Comparison of ENCODE assay signal across 8 cellular contexts in the genomic region with DNA sequence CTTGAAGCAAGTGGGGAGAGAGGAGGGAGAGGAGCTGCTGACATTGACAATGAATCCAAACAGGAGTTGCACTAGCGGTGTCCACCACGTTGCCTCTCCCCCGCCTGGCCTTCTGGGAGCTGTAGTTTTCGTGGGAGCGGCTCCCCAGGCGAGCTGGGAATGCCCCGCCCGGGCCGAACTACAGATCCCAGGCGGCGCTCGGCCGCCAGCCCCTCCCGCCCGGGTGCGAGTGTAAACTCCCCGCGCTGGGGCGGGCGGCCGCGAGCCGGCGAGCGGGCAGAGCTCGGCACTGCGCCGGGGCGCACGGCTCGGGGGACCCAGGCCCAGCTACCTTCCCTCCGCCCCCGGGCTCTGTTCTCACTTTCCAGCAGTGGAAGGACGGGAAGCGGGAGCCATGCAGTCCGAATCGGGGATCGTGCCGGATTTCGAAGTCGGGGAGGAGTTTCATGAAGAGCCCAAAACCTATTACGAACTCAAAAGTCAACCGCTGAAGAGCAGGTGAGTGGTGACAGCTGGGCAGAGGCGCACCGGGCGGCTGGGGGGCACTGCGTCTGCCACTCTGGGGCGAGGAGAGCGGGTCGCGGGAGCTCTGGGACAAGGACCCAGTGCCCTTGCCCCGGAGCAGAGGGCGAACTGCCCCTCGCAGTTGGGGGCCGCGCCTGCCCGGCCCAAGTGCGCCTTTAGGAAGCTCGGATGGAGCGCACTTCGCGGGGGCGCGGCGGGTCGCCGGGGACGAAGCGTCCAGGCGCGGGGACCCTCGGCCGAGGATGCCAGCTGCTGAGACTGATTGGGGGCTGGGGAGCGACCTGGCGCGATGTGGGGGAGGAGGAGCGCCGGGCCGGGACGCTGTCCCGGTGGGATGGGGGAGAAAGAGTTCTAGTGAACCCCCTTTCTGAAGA. TPM values are rescaled to one million over a fixed set of nuclear protein-coding genes. Genes with fewer than 3 reads are reported as not detected.
A peak's percentile ranks its signal among the peaks of the same experiment; 100 is the strongest.
DNase-seq lines count a peak whose midpoint lies in the region; ATAC-seq and TF ChIP-seq lines count a peak whose summit lies in the region.

A gene with protein sequence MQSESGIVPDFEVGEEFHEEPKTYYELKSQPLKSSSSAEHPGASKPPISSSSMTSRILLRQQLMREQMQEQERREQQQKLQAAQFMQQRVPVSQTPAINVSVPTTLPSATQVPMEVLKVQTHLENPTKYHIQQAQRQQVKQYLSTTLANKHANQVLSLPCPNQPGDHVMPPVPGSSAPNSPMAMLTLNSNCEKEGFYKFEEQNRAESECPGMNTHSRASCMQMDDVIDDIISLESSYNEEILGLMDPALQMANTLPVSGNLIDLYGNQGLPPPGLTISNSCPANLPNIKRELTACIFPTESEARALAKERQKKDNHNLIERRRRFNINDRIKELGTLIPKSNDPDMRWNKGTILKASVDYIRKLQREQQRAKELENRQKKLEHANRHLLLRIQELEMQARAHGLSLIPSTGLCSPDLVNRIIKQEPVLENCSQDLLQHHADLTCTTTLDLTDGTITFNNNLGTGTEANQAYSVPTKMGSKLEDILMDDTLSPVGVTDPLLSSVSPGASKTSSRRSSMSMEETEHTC (plus strand): TSS at position 261 of the 899 bp plus-strand sequence. CDS start 134 bp downstream, at position 395.

- no peaks in the 10 kb centered on the region for H3K36me3 ChIP-seq in BE2C
- H3K36me3 ChIP-seq in muscle layer of colon (ENCODE audit: insufficient read depth, low read length): no peaks in the 10 kb centered on the region

- H3K4me3 Mint-ChIP-seq in activated B cell treated with CpG ODN at 0.5 μM for 24 hours: peak within 1 kb of the TSS; percentile 33

- H3K27ac ChIP-seq in muscle layer of colon (ENCODE audit: low read depth, low read length): peak within 1 kb of the TSS; percentile 89

- no peaks in the 10 kb centered on the region for H3K9me3 Mint-ChIP-seq in activated B cell treated with CpG ODN at 0.5 μM for 24 hours

- H3K36me3 Mint-ChIP-seq in activated B cell treated with CpG ODN at 0.5 μM for 24 hours (ENCODE audit: low read depth): no peaks in the 10 kb centered on the region

- H3K4me3 ChIP-seq in BE2C (ENCODE audit: low read depth, low read length) (peak within 1 kb of the TSS; percentile 65), fibroblast of mammary gland (ENCODE audit: control insufficient read depth, low read depth, low read length) (peak within 1 kb of the TSS; percentile 88), muscle layer of colon (ENCODE audit: low read depth in 1 of 2, low read length in 2 of 2) (peak within 1 kb of the TSS; percentile 70 to 75)

- ATAC-seq in GM18909 (IDR thresholded peaks at IDR 0.05; ENCODE audit: poor library complexity, unreplicated experiment): peak; percentile 98
- peak; percentile 98 for ATAC-seq in HG03095 (IDR thresholded peaks at IDR 0.05; ENCODE audit: unreplicated experiment)
- ATAC-seq in activated B cell treated with CpG ODN at 0.5 μM for 24 hours (ENCODE audit: low read depth): peak; percentile 47

- TF ChIP-seq CTCF in BE2C (IDR thresholded peaks at IDR 0.05; ENCODE audit: low read depth, low read length): no peak
- no peak for TF ChIP-seq CTCF in activated B cell treated with CpG ODN at 0.5 μM for 24 hours (IDR thresholded peaks at IDR 0.05)
- no peak for TF ChIP-seq CTCF in fibroblast of mammary gland (conservative IDR thresholded peaks at IDR 0.05; ENCODE audit: control insufficient read depth, insufficient read depth, low read depth, low read length)

- H3K4me1 ChIP-seq in BE2C (no peaks in the 10 kb centered on the region; the same call in 1 of the 2 replicates), muscle layer of colon (ENCODE audit: insufficient read depth, low read length) (peaks cover 47% of the 10 kb centered on the region)

- H3K4me1 Mint-ChIP-seq in activated B cell treated with CpG ODN at 0.5 μM for 24 hours: peaks cover 15% of the 10 kb centered on the region

- DNase-seq in BE2C: peak; percentile 96
- DNase-seq in NCI-H2171 treated with DMSO at 0.1 percent for 48 hours (lab: John Stamatoyannopoulos, UW): peak; percentile 78
- DNase-seq in activated B cell treated with CpG ODN at 0.5 μM for 24 hours: no peak
- peak; percentile 86 for DNase-seq in fibroblast of mammary gland (ENCODE audit: low read depth)
- DNase-seq in superior temporal gyrus (ENCODE audit: extremely low spot score): peak; percentile 95

- intact Hi-C loops in activated B cell treated with CpG ODN at 0.5 μM for 24 hours (cut with micrococcal nuclease): no loop called here

- CTCF ChIA-PET in activated B cell treated with CpG ODN at 0.5 μM for 24 hours (lab: Charles Lee): no interaction called here

- H3K9me3 ChIP-seq in BE2C (no peaks in the 10 kb centered on the region), muscle layer of colon (ENCODE audit: low read length) (no peaks in the 10 kb centered on the region)

- H3K27ac Mint-ChIP-seq in activated B cell treated with CpG ODN at 0.5 μM for 24 hours: no peak within 1 kb of the TSS

- peaks cover 37% of the 10 kb centered on the region for H3K27me3 Mint-ChIP-seq in activated B cell treated with CpG ODN at 0.5 μM for 24 hours

- peak within 1 kb of the TSS; percentile 81 for H3K9ac ChIP-seq in muscle layer of colon (ENCODE audit: low read length)

- H3K27me3 ChIP-seq in BE2C (no peaks in the 10 kb centered on the region), muscle layer of colon (ENCODE audit: control insufficient read depth in 1 of 2, insufficient read depth in 2 of 2, low read length in 2 of 2) (no peaks in the 10 kb centered on the region)

- POLR2A ChIA-PET in activated B cell treated with CpG ODN at 0.5 μM for 24 hours (lab: Charles Lee): no interaction called here

RNA-seq across cellular contexts. Expression of the gene that starts here (rescaled TPM):
- 3.2 TPM for polyA plus RNA-seq in BE2C (2012; ENCODE audit: insufficient read depth, insufficient read length, low read depth)
- total RNA-seq in activated B cell treated with CpG ODN at 0.5 μM for 24 hours: 0.32 TPM in 1 of 2 replicates, not detected in the other

Comparison
In these comparisons a context has a peak if more than half of its experiments do, and no peak if none do; other contexts are left out.
1. Peak in ATAC-seq in activated B cell treated with CpG ODN at 0.5 μM for 24 hours; RNA of the gene not detected or under 1 TPM.
2. ATAC-seq: peak in every context shown above with its lines; median percentile 98 in GM18909; 98 in HG03095; 47 in activated B cell treated with CpG ODN at 0.5 μM for 24 hours.